ENCODE assay signal across 8 cellular contexts in genomic region chr5:175534070-175534932, GRCh38. TPM values are rescaled to one million over a fixed set of nuclear protein-coding genes. Genes with fewer than 3 reads are reported as not detected.
A peak's percentile ranks its signal among the peaks of the same experiment; 100 is the strongest.
DNase-seq lines count a peak whose midpoint lies in the region; ATAC-seq and TF ChIP-seq lines count a peak whose summit lies in the region.

No MANE protein-coding gene starts in this region.

- TF ChIP-seq CTCF in GM12875 (IDR thresholded peaks at IDR 0.05; ENCODE audit: borderline replicate concordance, insufficient read depth, low read depth, low read length) (peak; percentile 99), heart right ventricle (IDR thresholded peaks at IDR 0.05) (peak; percentile 83 to 100 (median 98))

- H3K9me3 ChIP-seq in heart right ventricle, result no peaks in the 10 kb centered on the region

- peaks cover 0 to 16% (median 0%) of the 10 kb centered on the region in 9 donors for H3K36me3 ChIP-seq in heart right ventricle

- DNase-seq in NCI-H128 (lab: John Stamatoyannopoulos, UW; ENCODE audit: unreplicated experiment), result peak; percentile 60
- peak; percentile 82 for DNase-seq in SW480 (ENCODE audit: low spot score)
- peak; percentile 57 for DNase-seq in activated naive CD8-positive, alpha-beta T cell treated with anti-CD3 and anti-CD28 coated beads, Interleukin-2, amount 50 U/mL, for 16 hours (ENCODE audit: low read depth, low spot score)
- peak; percentile 70 to 81 for DNase-seq in heart right ventricle
- peak; percentile 45 for DNase-seq in pulmonary artery endothelial cell (ENCODE audit: low read depth, low spot score)

- ATAC-seq in HG02759 (IDR thresholded peaks at IDR 0.05; ENCODE audit: unreplicated experiment) (peak; percentile 98), heart right ventricle (peak; percentile 91 to 97 (median 96)), GM18520 (IDR thresholded peaks at IDR 0.05; ENCODE audit: unreplicated experiment) (no peak)

- 4% methylated on average over 32 of the region's 32 CpGs for WGBS in heart right ventricle, 2 donors

- intact Hi-C loops in heart right ventricle (cut with DNase I), result loop anchor here in 9 of 10 donors (1.0 to 5.0 kb wide), 4 partner anchors 182 to 184 kb away; no protein-coding TSS in a partner anchor

- peaks cover 0 to 4% (median 0%) of the 10 kb centered on the region in 7 donors for H3K27me3 ChIP-seq in heart right ventricle

- H3K4me3 ChIP-seq in GM12875 (ENCODE audit: low read depth, low read length) (no peak overlapping the region), heart right ventricle (peak overlapping the region in 2 of 10 donors; percentile 9 to 32)

- peaks cover 0 to 17% (median 0%) of the 10 kb centered on the region in 9 donors for H3K4me1 ChIP-seq in heart right ventricle

- no peak overlapping the region for H3K27ac ChIP-seq in heart right ventricle

RNA-seq across cellular contexts. Expression of gene SFXN1, which starts 55.9 kb away (rescaled TPM):
- 10 to 100 TPM; 27.8 to 39.6 (median 33.0) TPM for total RNA-seq in heart right ventricle
- 10 to 100 TPM; 14.3 to 18.4 TPM for polyA plus RNA-seq in heart right ventricle
- total RNA-seq in pulmonary artery endothelial cell, result 139 and 200 TPM in 2 replicates
